Comparison of ENCODE assay signal across 13 cellular contexts in the genomic region with DNA sequence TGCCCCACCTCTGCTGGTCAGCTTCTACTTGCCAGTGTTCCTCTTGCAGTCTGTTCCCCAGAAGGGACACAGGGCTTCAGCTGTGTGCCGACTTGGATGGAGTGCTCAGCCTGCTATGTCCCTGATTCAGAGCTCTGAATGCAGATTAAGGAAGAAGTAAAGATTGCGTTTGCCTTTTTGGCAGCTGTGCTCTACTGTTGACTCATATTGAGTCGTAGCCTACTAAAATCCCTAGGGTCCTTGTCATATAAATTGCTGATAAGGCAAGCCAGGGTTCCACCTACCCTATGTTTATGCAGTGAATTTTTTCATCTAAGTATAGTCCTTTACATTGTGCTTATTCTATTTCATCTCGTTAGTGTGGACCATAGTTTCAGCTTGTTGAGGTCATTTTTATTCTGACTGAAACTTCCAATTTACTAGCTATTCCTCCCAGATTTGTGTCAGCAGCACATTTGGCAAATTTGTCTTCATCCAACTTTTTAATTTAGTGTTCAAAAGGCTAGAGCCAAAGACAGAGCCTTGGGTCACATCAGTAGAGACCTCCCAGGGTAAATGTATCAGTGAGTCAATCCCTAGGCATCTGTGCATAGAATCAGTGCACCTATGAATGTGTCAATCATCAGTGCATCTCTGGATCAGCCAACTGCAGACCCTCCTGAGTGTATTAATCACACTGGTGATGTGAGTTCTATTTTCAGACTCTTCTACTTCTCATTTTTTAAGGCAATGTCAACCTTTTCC. TPM values are rescaled to one million over a fixed set of nuclear protein-coding genes. Genes with fewer than 3 reads are reported as not detected.
A peak's percentile ranks its signal among the peaks of the same experiment; 100 is the strongest.
DNase-seq lines count a peak whose midpoint lies in the region; ATAC-seq and TF ChIP-seq lines count a peak whose summit lies in the region.
"Had no signal": no experiment of that assay in that cellular context is flagged by ENCODE, and none has a peak within 500 bp of the region (broad histone marks: within the 10 kb centered on the region; RNA-seq: fewer than 3 reads in every experiment).

No MANE protein-coding gene starts in this region.

- H3K9me3 ChIP-seq in right atrium auricular region (no peaks in the 10 kb centered on the region), vagina (no peaks in the 10 kb centered on the region)

- H3K27ac ChIP-seq in right atrium auricular region (peak overlapping the region; percentile 65 to 69), vagina (peak overlapping the region; percentile 56)
- H3K27ac ChIP-seq: BLaER1 had no signal

- H3K4me1 ChIP-seq in right atrium auricular region (peaks cover 0 to 57% of the 10 kb centered on the region in 2 donors), vagina (peaks cover 18% of the 10 kb centered on the region)
- H3K4me1 ChIP-seq: BLaER1 had no signal

- H3K27ac Mint-ChIP-seq in activated CD8-positive, alpha-beta memory T cell treated with anti-CD3 and anti-CD28 coated beads, Interleukin-2, amount 10 ng/mL, durations not matched to agents 7 days and 5 days: no peak overlapping the region
- H3K27ac Mint-ChIP-seq: activated CD8-positive, alpha-beta T cell treated with anti-CD3 and anti-CD28 coated beads for 36 hours had no signal

- CTCF ChIA-PET in activated CD8-positive, alpha-beta memory T cell treated with anti-CD3 and anti-CD28 coated beads, Interleukin-2, amount 10 ng/mL, durations not matched to agents 7 days and 5 days (lab: Charles Lee): no interaction called here

- no peaks in the 10 kb centered on the region for H3K36me3 Mint-ChIP-seq in activated CD8-positive, alpha-beta memory T cell treated with anti-CD3 and anti-CD28 coated beads, Interleukin-2, amount 10 ng/mL, durations not matched to agents 7 days and 5 days

- H3K4me3 Mint-ChIP-seq in activated CD8-positive, alpha-beta memory T cell treated with anti-CD3 and anti-CD28 coated beads, Interleukin-2, amount 10 ng/mL, durations not matched to agents 7 days and 5 days: no peak overlapping the region
- H3K4me3 Mint-ChIP-seq: activated CD8-positive, alpha-beta T cell treated with anti-CD3 and anti-CD28 coated beads for 36 hours had no signal

- intact Hi-C loops in vagina (cut with DNase I): no loop called here

- H3K27me3 ChIP-seq in right atrium auricular region (no peaks in the 10 kb centered on the region), vagina (no peaks in the 10 kb centered on the region)
- H3K27me3 ChIP-seq: BLaER1 had no signal

- no peak for ATAC-seq in activated CD8-positive, alpha-beta memory T cell treated with anti-CD3 and anti-CD28 coated beads, Interleukin-2, amount 10 ng/mL, durations not matched to agents 7 days and 5 days
- ATAC-seq in HG02623 (IDR thresholded peaks at IDR 0.05; ENCODE audit: unreplicated experiment): no peak
- ATAC-seq in HG03095 (IDR thresholded peaks at IDR 0.05; ENCODE audit: unreplicated experiment): no peak
- ATAC-seq: activated CD8-positive, alpha-beta T cell treated with anti-CD3 and anti-CD28 coated beads for 36 hours; esophagus mucosa had no signal

- H3K36me3 ChIP-seq in right atrium auricular region (no peaks in the 10 kb centered on the region), vagina (no peaks in the 10 kb centered on the region)
- H3K36me3 ChIP-seq: BLaER1 had no signal

- no peaks in the 10 kb centered on the region for H3K9me3 Mint-ChIP-seq in activated CD8-positive, alpha-beta memory T cell treated with anti-CD3 and anti-CD28 coated beads, Interleukin-2, amount 10 ng/mL, durations not matched to agents 7 days and 5 days (ENCODE audit: low read depth)

- no peak for TF ChIP-seq POLR2A in vagina (IDR thresholded peaks at IDR 0.05)

- no peak overlapping the region for H3K4me3 ChIP-seq in right atrium auricular region
- no peak overlapping the region for H3K4me3 ChIP-seq in vagina
- H3K4me3 ChIP-seq: BLaER1 had no signal

- no peaks in the 10 kb centered on the region for H3K4me1 Mint-ChIP-seq in activated CD8-positive, alpha-beta memory T cell treated with anti-CD3 and anti-CD28 coated beads, Interleukin-2, amount 10 ng/mL, durations not matched to agents 7 days and 5 days

- H3K27me3 Mint-ChIP-seq in activated CD8-positive, alpha-beta memory T cell treated with anti-CD3 and anti-CD28 coated beads, Interleukin-2, amount 10 ng/mL, durations not matched to agents 7 days and 5 days: peaks cover 30% of the 10 kb centered on the region

- TF ChIP-seq CTCF in right atrium auricular region (IDR thresholded peaks at IDR 0.05) (no peak), vagina (IDR thresholded peaks at IDR 0.05) (no peak)

- peak; percentile 29 for DNase-seq in activated CD8-positive, alpha-beta memory T cell treated with anti-CD3 and anti-CD28 coated beads, Interleukin-2, amount 10 ng/mL, durations not matched to agents 7 days and 5 days
- DNase-seq in activated CD8-positive, alpha-beta memory T cell treated with anti-CD3 and anti-CD28 coated beads, Interleukin-2, amount 50 U/mL, for 4 hours: no peak
- peak; percentile 17 for DNase-seq in amniotic epithelial cell (ENCODE audit: low read depth)
- DNase-seq in right atrium auricular region (ENCODE audit: low spot score): peak; percentile 70
- DNase-seq in vagina (ENCODE audit: extremely low spot score in 2 of 2): no peak
- no peak for DNase-seq in stimulated activated CD4-positive, alpha-beta T cell treated with anti-CD3 and anti-CD28 coated beads, Interleukin-1b, Interleukin-23, amount 100 ng/mL, for 48 hours
- DNase-seq: activated CD8-positive, alpha-beta T cell treated with anti-CD3 and anti-CD28 coated beads for 36 hours; anterior cingulate cortex; NCI-H1930 had no signal

RNA-seq across cellular contexts. Expression of gene CACNA1C, which starts 31.9 kb away (rescaled TPM):
- total RNA-seq in activated CD8-positive, alpha-beta memory T cell treated with anti-CD3 and anti-CD28 coated beads, Interleukin-2, amount 10 ng/mL, durations not matched to agents 7 days and 5 days: under 1 TPM; 0.14 to 0.26 TPM
- total RNA-seq in right atrium auricular region: 10 to 100 TPM; 83.1 to 93.6 TPM
- total RNA-seq in vagina: 9.8 TPM

Comparison
In these comparisons a context has a peak if more than half of its experiments do, and no peak if none do; other contexts are left out.
1. DNase-seq: peak in activated CD8-positive, alpha-beta memory T cell treated with anti-CD3 and anti-CD28 coated beads, Interleukin-2, amount 10 ng/mL, durations not matched to agents 7 days and 5 days (single experiment), amniotic epithelial cell (single experiment) and right atrium auricular region (single experiment); none in activated CD8-positive, alpha-beta memory T cell treated with anti-CD3 and anti-CD28 coated beads, Interleukin-2, amount 50 U/mL, for 4 hours (single experiment), vagina (0 of 2) and stimulated activated CD4-positive, alpha-beta T cell treated with anti-CD3 and anti-CD28 coated beads, Interleukin-1b, Interleukin-23, amount 100 ng/mL, for 48 hours (single experiment).